In the genomic region with DNA sequence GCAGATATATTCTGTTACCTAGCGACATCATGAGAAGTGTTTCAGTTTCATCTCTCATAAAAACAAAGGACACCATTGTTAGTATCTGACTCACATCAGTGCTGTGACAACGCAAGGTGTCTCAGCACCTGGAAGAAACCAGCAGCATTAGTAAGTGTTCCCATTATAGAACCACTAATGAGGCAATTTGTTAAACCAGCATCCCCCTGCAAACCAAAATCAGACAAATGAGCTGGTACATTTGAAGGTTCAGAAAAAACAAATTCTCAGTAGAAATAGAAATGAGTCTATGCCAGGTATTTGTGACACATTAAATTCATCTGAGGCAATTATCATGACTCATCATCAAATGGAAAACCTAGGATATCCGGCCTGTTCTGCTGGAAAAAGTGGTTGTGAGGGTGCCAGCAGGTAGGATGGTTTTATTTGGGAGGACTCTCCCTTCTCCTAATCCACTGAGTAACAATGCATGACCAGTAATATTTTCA, we compare ENCODE assay signal across 9 cellular contexts.
DNase-seq lines count a peak whose midpoint lies in the region; ATAC-seq and TF ChIP-seq lines count a peak whose summit lies in the region.
"Had no signal": no experiment of that assay in that cellular context is flagged by ENCODE, and none has a peak within 500 bp of the region (broad histone marks: within the 10 kb centered on the region; RNA-seq: fewer than 3 reads in every experiment).

No MANE protein-coding gene starts in this region.

- ATAC-seq in GM19324 (IDR thresholded peaks at IDR 0.05; ENCODE audit: low FRiP score, unreplicated experiment) (peak; percentile 61), HG03095 (IDR thresholded peaks at IDR 0.05; ENCODE audit: unreplicated experiment) (peak; percentile 83), upper lobe of left lung (ENCODE audit: low FRiP score in 2 of 2) (no peak)

- H3K4me1 Mint-ChIP-seq in CD8-positive, alpha-beta memory T cell: peaks cover 54 to 65% (median 57%) of the 10 kb centered on the region in 3 donors
- peaks cover 67% of the 10 kb centered on the region for H3K4me1 Mint-ChIP-seq in activated T-helper 1 cell treated with anti-CD3 and anti-CD28 coated beads, Interleukin-12 subunit alpha, Interleukin-12 subunit beta, Interleukin-2, Interleukin-4 antibody, amounts not matched to agents 30 ng/mL and 10 ng/mL and 1 ng/mL, durations not matched to agents 14 hours and 24 hours and 36 hours (ENCODE audit: low read depth)
- H3K4me1 Mint-ChIP-seq: neural progenitor cell had no signal

- no peaks in the 10 kb centered on the region for H3K36me3 ChIP-seq in CD8-positive, alpha-beta memory T cell (ENCODE audit: insufficient read depth, low read length)
- no peaks in the 10 kb centered on the region for H3K36me3 ChIP-seq in upper lobe of left lung
- H3K36me3 ChIP-seq: neural progenitor cell had no signal

- H3K4me1 ChIP-seq in CD8-positive, alpha-beta memory T cell (ENCODE audit: insufficient read depth, low read length): peaks cover 23% of the 10 kb centered on the region
- peaks cover 0 to 2% (median 0%) of the 10 kb centered on the region in 4 donors for H3K4me1 ChIP-seq in upper lobe of left lung
- H3K4me1 ChIP-seq: neural progenitor cell had no signal

- intact Hi-C loops in activated T-helper 1 cell treated with anti-CD3 and anti-CD28 coated beads, Interleukin-12 subunit alpha, Interleukin-12 subunit beta, Interleukin-2, Interleukin-4 antibody, amounts not matched to agents 30 ng/mL and 10 ng/mL and 1 ng/mL, durations not matched to agents 14 hours and 24 hours and 36 hours (cut with micrococcal nuclease): loop anchor here (1.0 to 10.0 kb wide), 7 partner anchors 105 to 833 kb away; no protein-coding TSS in a partner anchor

- 88 to 90% methylated on average over 3 of the region's 3 CpGs for WGBS in upper lobe of left lung, 2 donors

- peaks cover 0 to 18% (median 4%) of the 10 kb centered on the region in 3 donors for H3K36me3 Mint-ChIP-seq in CD8-positive, alpha-beta memory T cell
- peaks cover 41% of the 10 kb centered on the region for H3K36me3 Mint-ChIP-seq in activated T-helper 1 cell treated with anti-CD3 and anti-CD28 coated beads, Interleukin-12 subunit alpha, Interleukin-12 subunit beta, Interleukin-2, Interleukin-4 antibody, amounts not matched to agents 30 ng/mL and 10 ng/mL and 1 ng/mL, durations not matched to agents 14 hours and 24 hours and 36 hours (ENCODE audit: low read depth)
- H3K36me3 Mint-ChIP-seq: neural progenitor cell had no signal

- peak overlapping the region; percentile 3 to 71 (median 60) for H3K27ac Mint-ChIP-seq in CD8-positive, alpha-beta memory T cell
- H3K27ac Mint-ChIP-seq in activated T-helper 1 cell treated with anti-CD3 and anti-CD28 coated beads, Interleukin-12 subunit alpha, Interleukin-12 subunit beta, Interleukin-2, Interleukin-4 antibody, amounts not matched to agents 30 ng/mL and 10 ng/mL and 1 ng/mL, durations not matched to agents 14 hours and 24 hours and 36 hours: peak overlapping the region; percentile 90
- H3K27ac Mint-ChIP-seq: neural progenitor cell had no signal

- peak overlapping the region in 1 of 7 donors; percentile 17 for H3K4me3 Mint-ChIP-seq in CD8-positive, alpha-beta memory T cell
- H3K4me3 Mint-ChIP-seq in activated T-helper 1 cell treated with anti-CD3 and anti-CD28 coated beads, Interleukin-12 subunit alpha, Interleukin-12 subunit beta, Interleukin-2, Interleukin-4 antibody, amounts not matched to agents 30 ng/mL and 10 ng/mL and 1 ng/mL, durations not matched to agents 14 hours and 24 hours and 36 hours: no peak overlapping the region
- H3K4me3 Mint-ChIP-seq: neural progenitor cell had no signal

- no peak overlapping the region for H3K4me3 ChIP-seq in CD8-positive, alpha-beta memory T cell (ENCODE audit: low read length)
- H3K4me3 ChIP-seq in upper lobe of left lung: no peak overlapping the region
- H3K4me3 ChIP-seq: neural progenitor cell had no signal

- no peaks in the 10 kb centered on the region for H3K9me3 ChIP-seq in CD8-positive, alpha-beta memory T cell (ENCODE audit: low read length)
- no peaks in the 10 kb centered on the region for H3K9me3 ChIP-seq in upper lobe of left lung

- TF ChIP-seq POLR2A in upper lobe of left lung (IDR thresholded peaks at IDR 0.05): no peak

- no peak for DNase-seq in CD8-positive, alpha-beta memory T cell
- DNase-seq in activated T-helper 1 cell treated with anti-CD3 and anti-CD28 coated beads, Interleukin-12 subunit alpha, Interleukin-12 subunit beta, Interleukin-2, Interleukin-4 antibody, amounts not matched to agents 30 ng/mL and 10 ng/mL and 1 ng/mL, durations not matched to agents 14 hours and 24 hours and 36 hours (ENCODE audit: low spot score): peak; percentile 24
- no peak for DNase-seq in Ammon's horn (ENCODE audit: low spot score)
- DNase-seq in NCI-H1417 treated with DMSO at 0.1 percent for 48 hours (lab: John Stamatoyannopoulos, UW): no peak
- DNase-seq in amygdala (lab: John Stamatoyannopoulos, UW): no peak
- DNase-seq in upper lobe of left lung: no peak

- no peaks in the 10 kb centered on the region for H3K27me3 ChIP-seq in CD8-positive, alpha-beta memory T cell (ENCODE audit: insufficient read depth, low read length, poor library complexity, severe bottlenecking)
- H3K27me3 ChIP-seq in upper lobe of left lung: no peaks in the 10 kb centered on the region
- H3K27me3 ChIP-seq: neural progenitor cell had no signal

- CTCF ChIA-PET in CD8-positive, alpha-beta memory T cell (lab: Charles Lee): no interaction called here

- no peak for TF ChIP-seq EP300 in upper lobe of left lung (IDR thresholded peaks at IDR 0.05)

- H3K27ac ChIP-seq in CD8-positive, alpha-beta memory T cell (ENCODE audit: low read depth, low read length): no peak overlapping the region
- H3K27ac ChIP-seq in upper lobe of left lung: no peak overlapping the region
- H3K27ac ChIP-seq: neural progenitor cell had no signal

- no peak for TF ChIP-seq CTCF in upper lobe of left lung (IDR thresholded peaks at IDR 0.05)

- peaks cover 0 to 32% (median 3%) of the 10 kb centered on the region in 5 donors for H3K9me3 Mint-ChIP-seq in CD8-positive, alpha-beta memory T cell
- H3K9me3 Mint-ChIP-seq in activated T-helper 1 cell treated with anti-CD3 and anti-CD28 coated beads, Interleukin-12 subunit alpha, Interleukin-12 subunit beta, Interleukin-2, Interleukin-4 antibody, amounts not matched to agents 30 ng/mL and 10 ng/mL and 1 ng/mL, durations not matched to agents 14 hours and 24 hours and 36 hours: peaks cover 58% of the 10 kb centered on the region
- H3K9me3 Mint-ChIP-seq: neural progenitor cell had no signal

- POLR2A ChIA-PET in CD8-positive, alpha-beta memory T cell (lab: Charles Lee): no interaction called here

- H3K27me3 Mint-ChIP-seq in CD8-positive, alpha-beta memory T cell: no peaks in the 10 kb centered on the region
- no peaks in the 10 kb centered on the region for H3K27me3 Mint-ChIP-seq in activated T-helper 1 cell treated with anti-CD3 and anti-CD28 coated beads, Interleukin-12 subunit alpha, Interleukin-12 subunit beta, Interleukin-2, Interleukin-4 antibody, amounts not matched to agents 30 ng/mL and 10 ng/mL and 1 ng/mL, durations not matched to agents 14 hours and 24 hours and 36 hours (ENCODE audit: insufficient read depth)

Comparison
In these comparisons a context has a peak if more than half of its experiments do, and no peak if none do; other contexts are left out.
1. ATAC-seq: peak in GM19324 (single experiment) and HG03095 (single experiment); none in upper lobe of left lung (0 of 2).